ENCODE assay signal across 8 cellular contexts in the genomic region with DNA sequence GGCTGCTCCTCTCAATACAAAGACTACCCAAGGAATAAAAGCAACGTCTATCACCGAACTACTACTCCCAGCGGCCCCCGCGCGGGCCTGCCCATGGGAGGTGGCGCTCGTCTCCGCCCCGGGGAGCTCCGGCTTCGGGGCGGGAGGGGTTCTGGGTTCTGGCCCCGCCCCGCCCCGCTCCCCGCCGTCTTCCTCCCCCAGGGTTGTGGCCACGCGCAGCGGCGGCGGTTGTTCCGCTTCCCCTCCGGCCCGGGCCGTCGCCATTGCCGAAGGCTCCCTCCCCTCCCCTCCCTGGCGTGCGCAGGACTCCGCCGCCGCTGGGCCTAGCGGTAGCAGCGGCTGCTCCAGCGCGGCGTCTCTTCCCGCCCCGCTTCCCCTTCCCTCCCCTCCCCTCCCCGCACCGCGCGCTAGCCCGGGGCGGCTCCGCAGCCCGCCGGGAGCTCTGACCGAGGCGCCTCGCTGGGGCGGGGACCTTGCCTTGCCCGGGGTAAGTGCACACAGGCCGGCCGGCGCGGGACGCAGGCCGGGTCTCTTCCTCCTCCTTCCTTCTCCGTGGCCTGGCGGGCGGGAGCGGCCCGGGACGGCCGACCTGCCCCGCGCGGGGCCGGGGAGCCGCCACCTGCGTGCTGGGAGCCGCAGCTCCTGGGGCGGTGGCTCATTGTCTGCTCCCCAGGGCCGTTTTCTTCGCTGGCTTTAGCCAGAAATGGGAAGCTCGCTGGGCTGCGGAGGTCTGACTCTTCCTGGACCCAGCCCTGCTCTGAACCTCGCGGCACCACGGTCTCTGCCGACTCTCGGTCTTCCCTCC. TPM values are rescaled to one million over a fixed set of nuclear protein-coding genes. Genes with fewer than 3 reads are reported as not detected.
DNase-seq lines count a peak whose midpoint lies in the region; TF ChIP-seq lines count a peak whose summit lies in the region.

A gene (plus strand): TSS at position 187 of the 805 bp plus-strand sequence. CDS start 42,790 bp downstream, outside the sequence.

- H3K4me3 Mint-ChIP-seq in HFFc6 (peak within 1 kb of the TSS; percentile 97), neural progenitor cell (peak within 1 kb of the TSS; percentile 99)
- H3K4me3 Mint-ChIP-seq in activated naive CD4-positive, alpha-beta T cell treated with anti-CD3 and anti-CD28 coated beads for 36 hours: peak within 1 kb of the TSS; percentile 100

- H3K27ac Mint-ChIP-seq in HFFc6 (peak within 1 kb of the TSS; percentile 98), neural progenitor cell (peak within 1 kb of the TSS; percentile 97)
- H3K27ac Mint-ChIP-seq in activated naive CD4-positive, alpha-beta T cell treated with anti-CD3 and anti-CD28 coated beads for 36 hours: peak within 1 kb of the TSS; percentile 98

- H3K4me1 Mint-ChIP-seq in HFFc6 (ENCODE audit: low read depth) (peaks cover 39% of the 10 kb centered on the region), neural progenitor cell (peaks cover 10% of the 10 kb centered on the region)
- H3K4me1 Mint-ChIP-seq in activated naive CD4-positive, alpha-beta T cell treated with anti-CD3 and anti-CD28 coated beads for 36 hours (ENCODE audit: low read depth): peaks cover 18% of the 10 kb centered on the region

- peaks cover 5% of the 10 kb centered on the region for H3K9me3 Mint-ChIP-seq in HFFc6
- no peaks in the 10 kb centered on the region for H3K9me3 Mint-ChIP-seq in activated naive CD4-positive, alpha-beta T cell treated with anti-CD3 and anti-CD28 coated beads for 36 hours
- H3K9me3 Mint-ChIP-seq in neural progenitor cell: peaks cover 7% of the 10 kb centered on the region

- H3K36me3 Mint-ChIP-seq in HFFc6 (ENCODE audit: low read depth): peaks cover 10% of the 10 kb centered on the region
- H3K36me3 Mint-ChIP-seq in activated naive CD4-positive, alpha-beta T cell treated with anti-CD3 and anti-CD28 coated beads for 36 hours (ENCODE audit: low read depth): peaks cover 12% of the 10 kb centered on the region
- H3K36me3 Mint-ChIP-seq in neural progenitor cell: peaks cover 24% of the 10 kb centered on the region

- TF ChIP-seq CTCF in HFFc6 (IDR thresholded peaks at IDR 0.05): peak; percentile 41; the same call in 1 of the 2 replicates
- peak; percentile 3 for TF ChIP-seq CTCF in neural progenitor cell (IDR thresholded peaks at IDR 0.05)

- H3K27me3 Mint-ChIP-seq in HFFc6 (ENCODE audit: insufficient read depth): no peaks in the 10 kb centered on the region
- no peaks in the 10 kb centered on the region for H3K27me3 Mint-ChIP-seq in activated naive CD4-positive, alpha-beta T cell treated with anti-CD3 and anti-CD28 coated beads for 36 hours (ENCODE audit: low read depth)
- H3K27me3 Mint-ChIP-seq in neural progenitor cell (ENCODE audit: insufficient read depth, low read depth): peaks cover 6% of the 10 kb centered on the region

- no peaks in the 10 kb centered on the region for H3K27me3 ChIP-seq in neural progenitor cell
- H3K27me3 ChIP-seq in stomach smooth muscle (ENCODE audit: control insufficient read depth in 1 of 2, insufficient read depth in 2 of 2, low read length in 2 of 2): no peaks in the 10 kb centered on the region

- H3K4me3 ChIP-seq in SK-N-MC: peak within 1 kb of the TSS; percentile 88
- H3K4me3 ChIP-seq in neural progenitor cell: peak within 1 kb of the TSS; percentile 90
- peak within 1 kb of the TSS; percentile 89 to 90 for H3K4me3 ChIP-seq in stomach smooth muscle (ENCODE audit: low read length in 2 of 2)

- H3K27ac ChIP-seq in SK-N-MC (peak within 1 kb of the TSS; percentile 80), neural progenitor cell (peak within 1 kb of the TSS; percentile 96), stomach smooth muscle (ENCODE audit: low read length) (peak within 1 kb of the TSS; percentile 92)

- H3K9ac ChIP-seq in SK-N-MC (ENCODE audit: insufficient read length) (peak within 1 kb of the TSS; percentile 88), neural progenitor cell (peak within 1 kb of the TSS; percentile 93), stomach smooth muscle (ENCODE audit: low read length in 2 of 2) (peak within 1 kb of the TSS; percentile 95 to 97)

- peaks cover 8% of the 10 kb centered on the region for H3K4me1 ChIP-seq in neural progenitor cell
- H3K4me1 ChIP-seq in stomach smooth muscle (ENCODE audit: control insufficient read depth, insufficient read depth, low read length): peaks cover 7% of the 10 kb centered on the region

- peak within 1 kb of the TSS; percentile 59 for H2AFZ ChIP-seq in neural progenitor cell (replicated peaks)

- H4K20me1 ChIP-seq in neural progenitor cell (ENCODE audit: low read depth): peaks cover 29% of the 10 kb centered on the region

- CTCF ChIA-PET in activated naive CD4-positive, alpha-beta T cell treated with anti-CD3 and anti-CD28 coated beads for 36 hours (lab: Charles Lee): interaction anchor here (1.2 to 1.4 kb wide), 4 partner anchors 28 to 211 kb away, joined by 3 to 5 read pairs (median 4); a partner anchor contains a TSS

- H3F3A ChIP-seq in neural progenitor cell (ENCODE audit: low read depth): peaks cover 23% of the 10 kb centered on the region

- DNase-seq in GM03348 (ENCODE audit: low spot score): peak; percentile 98
- DNase-seq in HFFc6: peak; percentile 71
- peak; percentile 75 for DNase-seq in NCI-H1092 (lab: John Stamatoyannopoulos, UW)
- peak; percentile 42 for DNase-seq in SK-N-MC (ENCODE audit: low read depth, low spot score)
- peak; percentile 90 for DNase-seq in activated naive CD4-positive, alpha-beta T cell treated with anti-CD3 and anti-CD28 coated beads for 36 hours
- DNase-seq in foreskin melanocyte: peak; percentile 77
- DNase-seq in neural progenitor cell (ENCODE audit: low spot score): peak; percentile 94

- peaks cover 50% of the 10 kb centered on the region for H3K79me2 ChIP-seq in neural progenitor cell (ENCODE audit: low read depth)

- H3K36me3 ChIP-seq in SK-N-MC (ENCODE audit: insufficient read depth, low read length) (peaks cover 22% of the 10 kb centered on the region), neural progenitor cell (no peaks in the 10 kb centered on the region), stomach smooth muscle (ENCODE audit: control insufficient read depth in 2 of 2, insufficient read depth in 2 of 2, low read length in 2 of 2) (no peaks in the 10 kb centered on the region)

- intact Hi-C loops in activated naive CD4-positive, alpha-beta T cell treated with anti-CD3 and anti-CD28 coated beads for 36 hours (cut with micrococcal nuclease): loop anchor here (1.0 to 2.0 kb wide), 5 partner anchors 13 to 202 kb away; a partner anchor contains a TSS

- H3K4me2 ChIP-seq in neural progenitor cell: peak within 1 kb of the TSS; percentile 93

- H3K9me3 ChIP-seq in SK-N-MC (ENCODE audit: low read depth, low read length) (peaks cover 2% of the 10 kb centered on the region; the same call in 1 of the 2 replicates), neural progenitor cell (ENCODE audit: low read depth) (no peaks in the 10 kb centered on the region), stomach smooth muscle (ENCODE audit: control insufficient read depth in 2 of 2, low read length in 2 of 2) (no peaks in the 10 kb centered on the region)

RNA-seq across cellular contexts. Expression of the gene that starts here (rescaled TPM):
- total RNA-seq in HFFc6 (2021; fragmentation: NEBNext Ultra II Directional; extraction: Animal tissue kit (Norgen Biotek cat#: 25700)): 10 to 100 TPM; 63.9 to 78.0 (median 69.4) TPM
- 10 to 100 TPM; 66.6 to 68.4 TPM for total RNA-seq in activated naive CD4-positive, alpha-beta T cell treated with anti-CD3 and anti-CD28 coated beads for 36 hours
- 38.1 and 53.6 TPM in 2 replicates for total RNA-seq in neural progenitor cell (ENCODE audit: low replicate concordance)

Comparison
In these comparisons a context has a peak if more than half of its experiments do, and no peak if none do; other contexts are left out.
1. Peak in every context shown above with its lines: DNase-seq, H3K4me3 ChIP-seq and H3K27ac ChIP-seq.
2. DNase-seq: peak in every context shown above with its lines; median percentile 98 in GM03348; 94 in neural progenitor cell; 90 in activated naive CD4-positive, alpha-beta T cell treated with anti-CD3 and anti-CD28 coated beads for 36 hours; 77 in foreskin melanocyte; 75 in NCI-H1092; 71 in HFFc6; 42 in SK-N-MC.